13 cellular contexts compared by ENCODE assay signal in genomic region chr12:56297400-56297799, GRCh38. TPM values are rescaled to one million over a fixed set of nuclear protein-coding genes. Genes with fewer than 3 reads are reported as not detected.
A peak's percentile ranks its signal among the peaks of the same experiment; 100 is the strongest.
DNase-seq lines count a peak whose midpoint lies in the region; ATAC-seq, FAIRE-seq and TF ChIP-seq lines count a peak whose summit lies in the region.
"Had no signal": no experiment of that assay in that cellular context is flagged by ENCODE, and none has a peak within 500 bp of the region (broad histone marks: within the 10 kb centered on the region; RNA-seq: fewer than 3 reads in every experiment).

No MANE protein-coding gene starts in this region.

- peak overlapping the region; percentile 81 for H3K27ac ChIP-seq in OCI-LY3 (ENCODE audit: low read length)
- no peak overlapping the region for H3K27ac ChIP-seq in K562 (ENCODE audit: extremely low read depth, low read depth, low read length)
- H3K27ac ChIP-seq in smooth muscle cell (ENCODE audit: low read depth), result no peak overlapping the region

- no peak overlapping the region for H3K4me3 ChIP-seq in OCI-LY3 (ENCODE audit: low read length)
- H3K4me3 ChIP-seq in K562, result no peak overlapping the region
- no peak overlapping the region for H3K4me3 ChIP-seq in smooth muscle cell
- H3K4me3 ChIP-seq: lung had no signal

- H3K79me2 ChIP-seq in OCI-LY3 (ENCODE audit: low read length) (peaks cover 79% of the 10 kb centered on the region), K562 (ENCODE audit: control insufficient read depth, insufficient read depth, low read length) (peaks cover 79% of the 10 kb centered on the region), smooth muscle cell (ENCODE audit: low read depth) (peaks cover 70% of the 10 kb centered on the region)

- no peak for TF ChIP-seq POLR2A in K562 (conservative IDR thresholded peaks at IDR 0.05)

- H3K4me2 ChIP-seq in OCI-LY3 (ENCODE audit: low read length) (peak overlapping the region; percentile 71), K562 (ENCODE audit: insufficient read depth, low read length) (0 out of 2 replicates have a peak overlapping the region, but pooled peaks have one; percentile 4), smooth muscle cell (no peak overlapping the region)

- FAIRE-seq in K562 (lab: Jason Lieb, UNC), result no peak
- FAIRE-seq: GM12891 had no signal

- H4K20me1 ChIP-seq in OCI-LY3 (ENCODE audit: insufficient read depth, low read length) (0 out of 2 replicates have a peak, but pooled peaks cover 3% of the 10 kb centered on the region), K562 (replicated peaks; ENCODE audit: control insufficient read depth, insufficient read depth, low read length) (peaks cover 5% of the 10 kb centered on the region; the same call in 1 of the 2 replicates), smooth muscle cell (ENCODE audit: low read depth) (peaks cover 57% of the 10 kb centered on the region)

- TF ChIP-seq RAD21 in K562 (CRISPR knock-in tag; conservative IDR thresholded peaks at IDR 0.05 in 1 of 2, IDR thresholded peaks at IDR 0.05 in 1 of 2), result no peak

- POLR2A ChIA-PET in K562 (lab: Yijun Ruan, JAX), result interaction anchor here (0.6 to 3.2 kb wide), 6 partner anchors 8 to 781 kb away, joined by 3 to 18 read pairs (median 4); partner anchors contain the start of genes NEMP1, PA2G4, RAB5B and STAT2

- H3K27me3 Mint-ChIP-seq in activated naive CD4-positive, alpha-beta T cell treated with anti-CD3 and anti-CD28 coated beads, Interleukin-2, amount 10 ng/mL, durations not matched to agents 7 days and 5 days, result no peaks in the 10 kb centered on the region

- TF ChIP-seq CTCF in OCI-LY3 (IDR thresholded peaks at IDR 0.05; ENCODE audit: low read depth, low read length) (no peak), K562 (IDR thresholded peaks at IDR 0.05 in 2 of 3, conservative IDR thresholded peaks at IDR 0.05 in 1 of 3; ENCODE audit: insufficient read depth in 2 of 3, low read depth in 1 of 3, low read length in 3 of 3) (no peak), smooth muscle cell (IDR thresholded peaks at IDR 0.05; ENCODE audit: borderline replicate concordance, insufficient read depth, poor library complexity, severe bottlenecking) (no peak)

- peak overlapping the region; percentile 49 for H3K27ac Mint-ChIP-seq in activated naive CD4-positive, alpha-beta T cell treated with anti-CD3 and anti-CD28 coated beads, Interleukin-2, amount 10 ng/mL, durations not matched to agents 7 days and 5 days
- peak overlapping the region; percentile 26 for H3K27ac Mint-ChIP-seq in stimulated activated effector memory CD8-positive, alpha-beta T cell treated with anti-CD3 and anti-CD28 coated beads, Interleukin-12 subunit alpha, Interleukin-12 subunit beta, amount 100 ng/mL, for 72 hours

- no peak for TF ChIP-seq EP300 in K562 (IDR thresholded peaks at IDR 0.05; ENCODE audit: low read length)

- H3K9me3 Mint-ChIP-seq in activated naive CD4-positive, alpha-beta T cell treated with anti-CD3 and anti-CD28 coated beads, Interleukin-2, amount 10 ng/mL, durations not matched to agents 7 days and 5 days, result no peaks in the 10 kb centered on the region
- H3K9me3 Mint-ChIP-seq in stimulated activated effector memory CD8-positive, alpha-beta T cell treated with anti-CD3 and anti-CD28 coated beads, Interleukin-12 subunit alpha, Interleukin-12 subunit beta, amount 100 ng/mL, for 72 hours, result no peaks in the 10 kb centered on the region

- H3K4me1 ChIP-seq in OCI-LY3 (ENCODE audit: low read length) (peaks cover 47% of the 10 kb centered on the region), K562 (replicated peaks in 1 of 2; ENCODE audit: control insufficient read depth in 2 of 2, insufficient read depth in 2 of 2, low read length in 2 of 2) (peaks cover 22 to 42% of the 10 kb centered on the region in 2 experiments), smooth muscle cell (ENCODE audit: low read depth) (peaks cover 16% of the 10 kb centered on the region)

- H3K4me1 Mint-ChIP-seq in activated naive CD4-positive, alpha-beta T cell treated with anti-CD3 and anti-CD28 coated beads, Interleukin-2, amount 10 ng/mL, durations not matched to agents 7 days and 5 days, result peaks cover 61% of the 10 kb centered on the region
- peaks cover 54% of the 10 kb centered on the region for H3K4me1 Mint-ChIP-seq in stimulated activated effector memory CD8-positive, alpha-beta T cell treated with anti-CD3 and anti-CD28 coated beads, Interleukin-12 subunit alpha, Interleukin-12 subunit beta, amount 100 ng/mL, for 72 hours

- peaks cover 15% of the 10 kb centered on the region for H3F3A ChIP-seq in smooth muscle cell (ENCODE audit: low read depth)

- peaks cover 13% of the 10 kb centered on the region for H3K36me3 ChIP-seq in OCI-LY3 (replicated peaks; ENCODE audit: low read depth, low read length)
- peaks cover 62% of the 10 kb centered on the region for H3K36me3 ChIP-seq in K562 (ENCODE audit: control insufficient read depth, insufficient read depth, low read length)
- no peaks in the 10 kb centered on the region for H3K36me3 ChIP-seq in smooth muscle cell (ENCODE audit: low read depth)

- no peak for DNase-seq in activated naive CD4-positive, alpha-beta T cell treated with anti-CD3 and anti-CD28 coated beads, Interleukin-2, amount 10 ng/mL, durations not matched to agents 7 days and 5 days
- no peak for DNase-seq in activated naive CD4-positive, alpha-beta T cell treated with Interleukin-2 at 50 U/mL for 16 hours
- DNase-seq in K562 (ENCODE audit: extremely low read depth in 1 of 4, low spot score in 3 of 4) (no peak), SK-N-DZ (ENCODE audit: low spot score) (no peak), cerebellum (ENCODE audit: low spot score) (no peak), smooth muscle cell (lab: John Stamatoyannopoulos, UW; ENCODE audit: unreplicated experiment) (no peak)
- DNase-seq in stimulated activated effector memory CD8-positive, alpha-beta T cell treated with anti-CD3 and anti-CD28 coated beads, Interleukin-12 subunit alpha, Interleukin-12 subunit beta, amount 100 ng/mL, for 72 hours (ENCODE audit: low spot score in 2 of 2), result no peak
- DNase-seq: activated naive CD4-positive, alpha-beta T cell; NCI-H187; NCI-H526 had no signal

- H3K9me1 ChIP-seq in K562 (ENCODE audit: control insufficient read depth, insufficient read depth, low read length), result no peaks in the 10 kb centered on the region

- H3K9me3 ChIP-seq in OCI-LY3 (ENCODE audit: insufficient read depth, low read length) (no peaks in the 10 kb centered on the region), K562 (replicated peaks; ENCODE audit: control insufficient read depth, insufficient read depth, low read depth, low read length) (no peaks in the 10 kb centered on the region), smooth muscle cell (replicated peaks; ENCODE audit: low read depth) (no peaks in the 10 kb centered on the region)

- H3K4me3 Mint-ChIP-seq in activated naive CD4-positive, alpha-beta T cell treated with anti-CD3 and anti-CD28 coated beads, Interleukin-2, amount 10 ng/mL, durations not matched to agents 7 days and 5 days, result no peak overlapping the region
- H3K4me3 Mint-ChIP-seq in stimulated activated effector memory CD8-positive, alpha-beta T cell treated with anti-CD3 and anti-CD28 coated beads, Interleukin-12 subunit alpha, Interleukin-12 subunit beta, amount 100 ng/mL, for 72 hours, result peak overlapping the region; percentile 95

- no peaks in the 10 kb centered on the region for H3K27me3 ChIP-seq in OCI-LY3 (ENCODE audit: low read depth, low read length)
- no peaks in the 10 kb centered on the region for H3K27me3 ChIP-seq in K562 (ENCODE audit: control insufficient read depth in 2 of 2, insufficient read depth in 2 of 2, low read length in 2 of 2)
- no peaks in the 10 kb centered on the region for H3K27me3 ChIP-seq in smooth muscle cell (ENCODE audit: low read depth)

- no TSS peak for BruUV-seq in K562 (replicated peaks; lab: Mats Ljungman, UMichigan)

- CTCF ChIA-PET in activated naive CD4-positive, alpha-beta T cell treated with anti-CD3 and anti-CD28 coated beads, Interleukin-2, amount 10 ng/mL, durations not matched to agents 7 days and 5 days (lab: Charles Lee), result interaction anchor here (1.0 to 2.1 kb wide), 3 partner anchors 26 to 216 kb away, joined by 3 to 7 read pairs (median 3); no protein-coding TSS in a partner anchor
- CTCF ChIA-PET in K562 (lab: Yijun Ruan, JAX; ENCODE audit: low intra/inter-chr PET ratio), result interaction anchor here (0.7 kb wide), 1 partner anchor 167 kb away, joined by 3 read pairs; no protein-coding TSS in a partner anchor

- in situ Hi-C loops in K562 (cut with MboI), result no loop called here

- peaks cover 21% of the 10 kb centered on the region for H3K36me3 Mint-ChIP-seq in activated naive CD4-positive, alpha-beta T cell treated with anti-CD3 and anti-CD28 coated beads, Interleukin-2, amount 10 ng/mL, durations not matched to agents 7 days and 5 days
- H3K36me3 Mint-ChIP-seq in stimulated activated effector memory CD8-positive, alpha-beta T cell treated with anti-CD3 and anti-CD28 coated beads, Interleukin-12 subunit alpha, Interleukin-12 subunit beta, amount 100 ng/mL, for 72 hours, result peaks cover 80% of the 10 kb centered on the region

- no peak overlapping the region for H2AFZ ChIP-seq in OCI-LY3 (ENCODE audit: low read depth, low read length)
- no peak overlapping the region for H2AFZ ChIP-seq in K562 (ENCODE audit: low read depth, low read length)
- H2AFZ ChIP-seq in smooth muscle cell (ENCODE audit: low read depth), result no peak overlapping the region

- ATAC-seq in K562, result no peak
- ATAC-seq in stimulated activated effector memory CD8-positive, alpha-beta T cell treated with anti-CD3 and anti-CD28 coated beads, Interleukin-12 subunit alpha, Interleukin-12 subunit beta, amount 100 ng/mL, for 72 hours, result no peak

- H3K9ac ChIP-seq in OCI-LY3 (ENCODE audit: low read length) (no peak overlapping the region), K562 (ENCODE audit: insufficient read depth in 1 of 2, low read depth in 2 of 2, low read length in 2 of 2) (no peak overlapping the region), smooth muscle cell (ENCODE audit: low read depth) (no peak overlapping the region)

- WGBS in K562 (ENCODE audit: insufficient coverage, low coverage, missing lambda C conversion rate), result 87% methylated on average over 8 of the region's 8 CpGs
- 94% methylated on average over 8 of the region's 8 CpGs for WGBS in smooth muscle cell (ENCODE audit: low lambda C conversion rate)

- intact Hi-C loops in K562 (cut with micrococcal nuclease), result no loop called here

RNA-seq across cellular contexts. Expression of gene CS, which starts 2.7 kb away (rescaled TPM):
- total RNA-seq in K562 (2011; cell fraction: chromatin; rRNA removed; ENCODE audit: low replicate concordance), result 232 and 281 TPM in 2 replicates
- total RNA-seq in K562 (2011; cell fraction: nucleolus; rRNA removed), result 149 and 156 TPM in 2 replicates
- 189 and 239 TPM in 2 replicates for total RNA-seq in K562 (2011; cell fraction: nucleoplasm; rRNA removed)
- 103 and 130 TPM in 2 replicates for total RNA-seq in K562 (2014; rRNA removed)
- total RNA-seq in K562 (2014; rRNA removed; fragmentation: Illumina TruSeq; extraction: Trizol), result 149 and 156 TPM in 2 replicates
- total RNA-seq in K562 (2015; rRNA removed; fragmentation: Illumina TruSeq; extraction: Trizol), result 164 and 168 TPM in 2 replicates
- total RNA-seq in K562 (2021), result 365 and 375 TPM in 2 replicates
- polyA plus RNA-seq in K562 (2011; rRNA removed), result 107 and 183 TPM in 2 replicates
- polyA plus RNA-seq in K562 (2011; cell fraction: cytosol; rRNA removed), result 101 and 152 TPM in 2 replicates
- 173 and 189 TPM in 2 replicates for polyA plus RNA-seq in K562 (2011; cell fraction: nucleus; rRNA removed)
- 183 and 226 TPM in 2 replicates for polyA plus RNA-seq in K562 (2012)
- 301 and 390 TPM in 2 replicates for polyA plus RNA-seq in K562 (2014; fragmentation: Illumina TruSeq; extraction: Trizol)
- polyA plus RNA-seq in K562 (2014; fragmentation: Nextera tagmentation; extraction: Ambion mirVana), result 100 to 1,000 TPM in 1 of 2 experiments, 10 to 100 TPM in 1; 99.9 to 239 TPM
- 109 and 122 TPM in 2 replicates for polyA plus RNA-seq in K562 (2014; rRNA removed)
- 150 and 226 TPM in 2 replicates for polyA minus RNA-seq in K562 (2011; rRNA and poly(A)+ RNA removed)
- 315 and 351 TPM in 2 replicates for polyA minus RNA-seq in K562 (2011; cell fraction: cytosol; rRNA and poly(A)+ RNA removed)
- polyA minus RNA-seq in K562 (2011; cell fraction: nucleus; rRNA and poly(A)+ RNA removed), result 64.2 and 101 TPM in 2 replicates
- polyA plus RNA-seq in SK-N-DZ (2014; cell fraction: cytosol; rRNA removed), result 224 and 227 TPM in 2 replicates
- 133 and 190 TPM in 2 replicates for polyA plus RNA-seq in SK-N-DZ (2014; cell fraction: nucleus; rRNA removed)
- total RNA-seq in cerebellum, result 102 TPM
- total RNA-seq in smooth muscle cell, result 96.5 and 138 TPM in 2 replicates
- polyA plus RNA-seq in smooth muscle cell, result 83.3 and 107 TPM in 2 replicates

RNA-seq across cellular contexts. Expression of gene CNPY2, which starts 18.4 kb away (rescaled TPM):
- total RNA-seq in K562 (2011; cell fraction: chromatin; rRNA removed; ENCODE audit: low replicate concordance), result 149 and 200 TPM in 2 replicates
- total RNA-seq in K562 (2011; cell fraction: nucleolus; rRNA removed), result 156 TPM in 2 replicates
- 170 and 172 TPM in 2 replicates for total RNA-seq in K562 (2011; cell fraction: nucleoplasm; rRNA removed)
- total RNA-seq in K562 (2014; rRNA removed) (92.1 and 99.8 TPM in 2 replicates), K562 (2014; rRNA removed; fragmentation: Illumina TruSeq; extraction: Trizol) (147 and 150 TPM in 2 replicates), K562 (2015; rRNA removed; fragmentation: Illumina TruSeq; extraction: Trizol) (134 and 138 TPM in 2 replicates), K562 (2021) (126 and 135 TPM in 2 replicates), cerebellum (40.0 TPM), smooth muscle cell (147 and 171 TPM in 2 replicates)
- polyA plus RNA-seq in K562 (2011; rRNA removed) (181 and 190 TPM in 2 replicates), K562 (2014; fragmentation: Illumina TruSeq; extraction: Trizol) (139 and 142 TPM in 2 replicates), K562 (2014; fragmentation: Nextera tagmentation; extraction: Ambion mirVana) (10 to 100 TPM; 33.8 to 45.0 TPM), K562 (2014; rRNA removed) (163 and 169 TPM in 2 replicates), smooth muscle cell (334 and 342 TPM in 2 replicates)
- polyA plus RNA-seq in K562 (2011; cell fraction: cytosol; rRNA removed), result 120 and 165 TPM in 2 replicates
- 78.9 and 103 TPM in 2 replicates for polyA plus RNA-seq in K562 (2011; cell fraction: nucleus; rRNA removed)
- polyA plus RNA-seq in K562 (2012), result 118 and 164 TPM in 2 replicates
- 106 and 114 TPM in 2 replicates for polyA minus RNA-seq in K562 (2011; rRNA and poly(A)+ RNA removed)
- 30.3 and 31.9 TPM in 2 replicates for polyA minus RNA-seq in K562 (2011; cell fraction: cytosol; rRNA and poly(A)+ RNA removed)
- polyA minus RNA-seq in K562 (2011; cell fraction: nucleus; rRNA and poly(A)+ RNA removed), result 22.1 and 38.5 TPM in 2 replicates
- 153 and 168 TPM in 2 replicates for polyA plus RNA-seq in SK-N-DZ (2014; cell fraction: cytosol; rRNA removed)
- 115 and 135 TPM in 2 replicates for polyA plus RNA-seq in SK-N-DZ (2014; cell fraction: nucleus; rRNA removed)

RNA-seq across cellular contexts. Expression of gene COQ10A, which starts 30.7 kb away (rescaled TPM):
- total RNA-seq in K562 (2011; cell fraction: chromatin; rRNA removed; ENCODE audit: low replicate concordance), result 40.5 and 51.5 TPM in 2 replicates
- total RNA-seq in K562 (2011; cell fraction: nucleolus; rRNA removed), result 39.9 and 41.2 TPM in 2 replicates
- total RNA-seq in K562 (2011; cell fraction: nucleoplasm; rRNA removed), result 38.4 and 43.7 TPM in 2 replicates
- 11.3 and 14.3 TPM in 2 replicates for total RNA-seq in K562 (2014; rRNA removed)
- total RNA-seq in K562 (2014; rRNA removed; fragmentation: Illumina TruSeq; extraction: Trizol), result 11.4 and 12.0 TPM in 2 replicates
- 10.0 and 11.0 TPM in 2 replicates for total RNA-seq in K562 (2015; rRNA removed; fragmentation: Illumina TruSeq; extraction: Trizol)
- 12.7 and 14.2 TPM in 2 replicates for total RNA-seq in K562 (2021)
- 26.4 and 31.2 TPM in 2 replicates for polyA plus RNA-seq in K562 (2011; rRNA removed)
- polyA plus RNA-seq in K562 (2011; cell fraction: cytosol; rRNA removed), result 19.6 and 35.7 TPM in 2 replicates
- 49.1 and 54.0 TPM in 2 replicates for polyA plus RNA-seq in K562 (2011; cell fraction: nucleus; rRNA removed)
- 11.8 and 21.5 TPM in 2 replicates for polyA plus RNA-seq in K562 (2012)
- polyA plus RNA-seq in K562 (2014; fragmentation: Illumina TruSeq; extraction: Trizol), result 16.3 and 19.3 TPM in 2 replicates
- polyA plus RNA-seq in K562 (2014; fragmentation: Nextera tagmentation; extraction: Ambion mirVana), result 1 to 10 TPM; 3.1 to 5.7 TPM
- 21.1 and 23.6 TPM in 2 replicates for polyA plus RNA-seq in K562 (2014; rRNA removed)
- polyA minus RNA-seq in K562 (2011; rRNA and poly(A)+ RNA removed), result 15.2 and 18.2 TPM in 2 replicates
- polyA minus RNA-seq in K562 (2011; cell fraction: cytosol; rRNA and poly(A)+ RNA removed), result 5.1 and 7.4 TPM in 2 replicates
- polyA minus RNA-seq in K562 (2011; cell fraction: nucleus; rRNA and poly(A)+ RNA removed), result 7.7 and 12.7 TPM in 2 replicates
- polyA plus RNA-seq in SK-N-DZ (2014; cell fraction: cytosol; rRNA removed), result 70.1 and 76.4 TPM in 2 replicates
- polyA plus RNA-seq in SK-N-DZ (2014; cell fraction: nucleus; rRNA removed), result 109 and 157 TPM in 2 replicates
- 13.8 TPM for total RNA-seq in cerebellum
- total RNA-seq in smooth muscle cell, result 8.7 and 11.0 TPM in 2 replicates
- polyA plus RNA-seq in smooth muscle cell, result 9.8 and 16.8 TPM in 2 replicates

RNA-seq across cellular contexts. Expression of gene PAN2, which starts 36.4 kb away (rescaled TPM):
- 615 and 739 TPM in 2 replicates for total RNA-seq in K562 (2011; cell fraction: chromatin; rRNA removed; ENCODE audit: low replicate concordance)
- total RNA-seq in K562 (2011; cell fraction: nucleolus; rRNA removed), result 296 and 318 TPM in 2 replicates
- 263 and 299 TPM in 2 replicates for total RNA-seq in K562 (2011; cell fraction: nucleoplasm; rRNA removed)
- total RNA-seq in K562 (2014; rRNA removed), result 25.0 and 25.6 TPM in 2 replicates
- 25.9 and 26.0 TPM in 2 replicates for total RNA-seq in K562 (2014; rRNA removed; fragmentation: Illumina TruSeq; extraction: Trizol)
- total RNA-seq in K562 (2015; rRNA removed; fragmentation: Illumina TruSeq; extraction: Trizol), result 21.6 and 21.7 TPM in 2 replicates
- 40.2 and 51.4 TPM in 2 replicates for total RNA-seq in K562 (2021)
- polyA plus RNA-seq in K562 (2011; rRNA removed), result 66.1 and 134 TPM in 2 replicates
- 22.2 and 36.4 TPM in 2 replicates for polyA plus RNA-seq in K562 (2011; cell fraction: cytosol; rRNA removed)
- 942 and 1,795 TPM in 2 replicates for polyA plus RNA-seq in K562 (2011; cell fraction: nucleus; rRNA removed)
- polyA plus RNA-seq in K562 (2012), result 42.1 and 71.3 TPM in 2 replicates
- polyA plus RNA-seq in K562 (2014; fragmentation: Illumina TruSeq; extraction: Trizol), result 29.1 and 35.3 TPM in 2 replicates
- polyA plus RNA-seq in K562 (2014; fragmentation: Nextera tagmentation; extraction: Ambion mirVana), result 10 to 100 TPM; 15.0 to 23.9 TPM
- polyA plus RNA-seq in K562 (2014; rRNA removed), result 39.4 and 65.2 TPM in 2 replicates
- polyA minus RNA-seq in K562 (2011; rRNA and poly(A)+ RNA removed), result 27.5 and 64.2 TPM in 2 replicates
- 13.0 and 14.8 TPM in 2 replicates for polyA minus RNA-seq in K562 (2011; cell fraction: cytosol; rRNA and poly(A)+ RNA removed)
- 98.8 and 223 TPM in 2 replicates for polyA minus RNA-seq in K562 (2011; cell fraction: nucleus; rRNA and poly(A)+ RNA removed)
- polyA plus RNA-seq in SK-N-DZ (2014; cell fraction: cytosol; rRNA removed), result 54.5 and 62.8 TPM in 2 replicates
- polyA plus RNA-seq in SK-N-DZ (2014; cell fraction: nucleus; rRNA removed), result 887 and 954 TPM in 2 replicates
- total RNA-seq in cerebellum, result 59.5 TPM
- total RNA-seq in smooth muscle cell, result 20.3 and 55.6 TPM in 2 replicates
- 12.9 and 14.7 TPM in 2 replicates for polyA plus RNA-seq in smooth muscle cell

RNA-seq across cellular contexts. Expression of gene ANKRD52, which starts 39.2 kb away (rescaled TPM):
- total RNA-seq in K562 (2011; cell fraction: chromatin; rRNA removed; ENCODE audit: low replicate concordance), result 36.9 and 89.7 TPM in 2 replicates
- total RNA-seq in K562 (2011; cell fraction: nucleolus; rRNA removed), result 28.3 and 32.8 TPM in 2 replicates
- total RNA-seq in K562 (2011; cell fraction: nucleoplasm; rRNA removed), result 34.2 and 38.4 TPM in 2 replicates
- total RNA-seq in K562 (2014; rRNA removed) (7.5 and 14.9 TPM in 2 replicates), K562 (2014; rRNA removed; fragmentation: Illumina TruSeq; extraction: Trizol) (5.8 and 7.9 TPM in 2 replicates), K562 (2015; rRNA removed; fragmentation: Illumina TruSeq; extraction: Trizol) (8.7 and 10.2 TPM in 2 replicates), K562 (2021) (39.1 and 46.8 TPM in 2 replicates), cerebellum (16.6 TPM), smooth muscle cell (31.4 and 32.5 TPM in 2 replicates)
- polyA plus RNA-seq in K562 (2011; rRNA removed) (7.4 and 13.4 TPM in 2 replicates), K562 (2014; fragmentation: Illumina TruSeq; extraction: Trizol) (22.6 and 25.5 TPM in 2 replicates), K562 (2014; fragmentation: Nextera tagmentation; extraction: Ambion mirVana) (under 1 TPM; 0.52 to 0.55 TPM), K562 (2014; rRNA removed) (16.7 and 17.3 TPM in 2 replicates), smooth muscle cell (49.9 and 54.0 TPM in 2 replicates)
- polyA plus RNA-seq in K562 (2011; cell fraction: cytosol; rRNA removed), result 9.9 and 12.9 TPM in 2 replicates
- polyA plus RNA-seq in K562 (2011; cell fraction: nucleus; rRNA removed), result 33.2 and 50.3 TPM in 2 replicates
- 21.4 and 22.5 TPM in 2 replicates for polyA plus RNA-seq in K562 (2012)
- 9.5 and 13.7 TPM in 2 replicates for polyA minus RNA-seq in K562 (2011; rRNA and poly(A)+ RNA removed)
- polyA minus RNA-seq in K562 (2011; cell fraction: cytosol; rRNA and poly(A)+ RNA removed), result 15.3 and 16.6 TPM in 2 replicates
- 7.7 and 12.7 TPM in 2 replicates for polyA minus RNA-seq in K562 (2011; cell fraction: nucleus; rRNA and poly(A)+ RNA removed)
- 8.1 and 13.8 TPM in 2 replicates for polyA plus RNA-seq in SK-N-DZ (2014; cell fraction: cytosol; rRNA removed)
- polyA plus RNA-seq in SK-N-DZ (2014; cell fraction: nucleus; rRNA removed), result 17.8 and 30.9 TPM in 2 replicates
